In the genomic region with DNA sequence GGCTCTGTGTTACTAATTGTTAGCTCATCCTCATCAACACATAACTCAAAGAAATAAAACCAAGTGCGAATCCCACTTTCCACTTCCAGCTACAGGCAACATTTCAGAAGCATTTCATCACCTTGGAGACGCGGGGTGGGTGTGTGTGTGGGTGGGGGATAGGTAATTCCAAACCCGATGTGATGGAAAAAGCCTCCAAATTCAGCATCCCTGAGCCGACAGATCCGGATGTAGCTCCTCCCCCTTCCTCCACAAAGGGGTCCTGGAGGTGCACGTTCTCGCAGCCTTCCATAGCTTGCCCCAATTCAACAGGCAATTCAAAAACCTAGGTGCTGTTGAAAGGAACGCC, we compare ENCODE assay signal across 8 cellular contexts. TPM values are rescaled to one million over a fixed set of nuclear protein-coding genes. Genes with fewer than 3 reads are reported as not detected.
DNase-seq lines count a peak whose midpoint lies in the region; ATAC-seq and TF ChIP-seq lines count a peak whose summit lies in the region.

No MANE protein-coding gene starts in this region.

- TF ChIP-seq CTCF in activated B cell treated with CpG ODN at 0.5 μM for 24 hours (IDR thresholded peaks at IDR 0.05) (no peak), foreskin fibroblast (IDR thresholded peaks at IDR 0.05; ENCODE audit: low read depth, low read length) (no peak)

- H3K4me1 Mint-ChIP-seq in activated B cell treated with CpG ODN at 0.5 μM for 24 hours: peaks cover 37% of the 10 kb centered on the region

- H3K27me3 Mint-ChIP-seq in activated B cell treated with CpG ODN at 0.5 μM for 24 hours: no peaks in the 10 kb centered on the region

- intact Hi-C loops in activated B cell treated with CpG ODN at 0.5 μM for 24 hours (cut with micrococcal nuclease): loop anchor here (2.0 to 10.0 kb wide), 5 partner anchors 294 to 742 kb away; no protein-coding TSS in a partner anchor

- DNase-seq in activated B cell treated with CpG ODN at 0.5 μM for 24 hours: no peak
- peak in 1 of 2 donors; percentile 39 for DNase-seq in foreskin fibroblast
- DNase-seq in renal cortical epithelial cell (ENCODE audit: low read depth): peak; percentile 16
- DNase-seq in SKM-1 treated with dmso at 0.1 percent for 144 hours (lab: John Stamatoyannopoulos, UW; ENCODE audit: unreplicated experiment): no peak
- DNase-seq in DMS153 treated with DMSO at 0.1 percent for 48 hours (lab: John Stamatoyannopoulos, UW; ENCODE audit: unreplicated experiment): no peak

- ATAC-seq in GM18498 (IDR thresholded peaks at IDR 0.05; ENCODE audit: unreplicated experiment) (peak; percentile 0), HG03439 (IDR thresholded peaks at IDR 0.05; ENCODE audit: unreplicated experiment) (peak; percentile 0), activated B cell treated with CpG ODN at 0.5 μM for 24 hours (ENCODE audit: low read depth) (no peak), HG03097 (IDR thresholded peaks at IDR 0.05; ENCODE audit: low FRiP score, unreplicated experiment) (no peak)

- H3K27ac Mint-ChIP-seq in activated B cell treated with CpG ODN at 0.5 μM for 24 hours: peak overlapping the region; percentile 97

- H3K36me3 Mint-ChIP-seq in activated B cell treated with CpG ODN at 0.5 μM for 24 hours (ENCODE audit: low read depth): peaks cover 29% of the 10 kb centered on the region

- peak overlapping the region; percentile 98 for H3K4me3 Mint-ChIP-seq in activated B cell treated with CpG ODN at 0.5 μM for 24 hours

- H3K9me3 Mint-ChIP-seq in activated B cell treated with CpG ODN at 0.5 μM for 24 hours: no peaks in the 10 kb centered on the region

- CTCF ChIA-PET in activated B cell treated with CpG ODN at 0.5 μM for 24 hours (lab: Charles Lee): no interaction called here

- POLR2A ChIA-PET in activated B cell treated with CpG ODN at 0.5 μM for 24 hours (lab: Charles Lee): interaction anchor here (0.6 to 1.5 kb wide), 7 partner anchors 34 to 682 kb away, joined by 3 to 10 read pairs (median 4); partner anchors contain the start of genes NRIP1 and RBM11

- peak overlapping the region; percentile 93 to 94 for H3K4me3 ChIP-seq in foreskin fibroblast (ENCODE audit: low read depth in 1 of 2, low read length in 2 of 2)

RNA-seq across cellular contexts. Expression of gene HSPA13, which starts 0.5 kb away (rescaled TPM):
- 17.0 and 17.8 TPM in 2 replicates for total RNA-seq in activated B cell treated with CpG ODN at 0.5 μM for 24 hours
- total RNA-seq in renal cortical epithelial cell: 33.1 and 53.7 TPM in 2 replicates

Comparison
In these comparisons a context has a peak if more than half of its experiments do, and no peak if none do; other contexts are left out.
1. ATAC-seq: peak in GM18498 (single experiment) and HG03439 (single experiment); none in activated B cell treated with CpG ODN at 0.5 μM for 24 hours (single experiment) and HG03097 (single experiment).